ENCODE assay signal across 12 cellular contexts in genomic region chr14:33165144-33165925, GRCh38.
DNase-seq lines count a peak whose midpoint lies in the region; FAIRE-seq and TF ChIP-seq lines count a peak whose summit lies in the region.
"Had no signal": no experiment of that assay in that cellular context is flagged by ENCODE, and none has a peak within 500 bp of the region (broad histone marks: within the 10 kb centered on the region; RNA-seq: fewer than 3 reads in every experiment).

No MANE protein-coding gene starts in this region.

- no peaks in the 10 kb centered on the region for H3K4me1 Mint-ChIP-seq in endothelial cell (ENCODE audit: unreplicated experiment)

- H3K79me2 ChIP-seq in hepatocyte: no peaks in the 10 kb centered on the region

- no peak overlapping the region for H3K4me3 ChIP-seq in hepatocyte

- no peaks in the 10 kb centered on the region for H3K27me3 ChIP-seq in hepatocyte

- no peak overlapping the region for H3K4me2 ChIP-seq in hepatocyte

- FAIRE-seq in GM12891 (lab: Jason Lieb, UNC): no peak

- H3K27me3 Mint-ChIP-seq in endothelial cell (ENCODE audit: unreplicated experiment): no peaks in the 10 kb centered on the region

- H3K4me3 Mint-ChIP-seq in endothelial cell (ENCODE audit: unreplicated experiment): no peak overlapping the region

- TF ChIP-seq CTCF in hepatocyte (IDR thresholded peaks at IDR 0.05; ENCODE audit: poor library complexity) (no peak), endothelial cell (IDR thresholded peaks at IDR 0.05; ENCODE audit: unreplicated experiment) (no peak)

- DNase-seq in SKM-1 treated with dmso at 0.1 percent for 144 hours (lab: John Stamatoyannopoulos, UW; ENCODE audit: unreplicated experiment): peak; percentile 36
- DNase-seq in SKM-1 (lab: John Stamatoyannopoulos, UW; ENCODE audit: unreplicated experiment): no peak
- DNase-seq in T1000 (lab: John Stamatoyannopoulos, UW): peak; percentile 1
- DNase-seq in hepatocyte (ENCODE audit: low spot score): peak; percentile 5
- no peak for DNase-seq in substantia nigra (lab: John Stamatoyannopoulos, UW)
- DNase-seq in endothelial cell (ENCODE audit: low spot score): no peak
- DNase-seq in RKO (ENCODE audit: low spot score): no peak
- DNase-seq in GM12891 (ENCODE audit: insufficient read length, low spot score): no peak
- DNase-seq: activated naive CD4-positive, alpha-beta T cell treated with Interleukin-2 at 50 U/mL for 16 hours; DND-41; effector CD4-positive, alpha-beta T cell; NCI-H2171 had no signal

- no peak overlapping the region for H2AFZ ChIP-seq in hepatocyte

- H3K9me2 ChIP-seq in hepatocyte (replicated peaks; ENCODE audit: insufficient read depth): no peaks in the 10 kb centered on the region

- no peaks in the 10 kb centered on the region for H3K9me3 ChIP-seq in hepatocyte (ENCODE audit: low read depth)

- no peaks in the 10 kb centered on the region for H3K36me3 ChIP-seq in hepatocyte (replicated peaks; ENCODE audit: insufficient read depth, low read depth)

- no peaks in the 10 kb centered on the region for H4K20me1 ChIP-seq in hepatocyte (ENCODE audit: insufficient read depth, poor library complexity, severe bottlenecking)

- no peak overlapping the region for H3K27ac ChIP-seq in hepatocyte
- peak overlapping the region; percentile 40 for H3K27ac ChIP-seq in substantia nigra (ENCODE audit: low read depth, low read length, poor library complexity, severe bottlenecking)

- H3K27ac Mint-ChIP-seq in endothelial cell (ENCODE audit: unreplicated experiment): no peak overlapping the region

- no peaks in the 10 kb centered on the region for H3K4me1 ChIP-seq in hepatocyte (ENCODE audit: insufficient read depth)

- WGBS in hepatocyte (ENCODE audit: low lambda C conversion rate, missing lambda C conversion rate): 49% methylated on average over 8 of the region's 8 CpGs

- H3K36me3 Mint-ChIP-seq in endothelial cell (ENCODE audit: low read depth, unreplicated experiment): no peaks in the 10 kb centered on the region

- no peaks in the 10 kb centered on the region for H3K9me3 Mint-ChIP-seq in endothelial cell (ENCODE audit: unreplicated experiment)

- TF ChIP-seq POLR2A in GM12891 (IDR thresholded peaks at IDR 0.05; ENCODE audit: low read depth, low read length): no peak

TF ChIP-seq in GM12891, 5 proteins besides CTCF, POLR2A, EP300 and RAD21:
- no peak for TF ChIP-seq TAF1 (IDR thresholded peaks at IDR 0.05; ENCODE audit: low read depth, low read length)

Comparison
In these comparisons a context has a peak if more than half of its experiments do, and no peak if none do; other contexts are left out.
1. DNase-seq: peak in SKM-1 treated with dmso at 0.1 percent for 144 hours (single experiment), T1000 (single experiment) and hepatocyte (single experiment); none in SKM-1 (single experiment), substantia nigra (0 of 49), endothelial cell (single experiment), RKO (single experiment) and GM12891 (single experiment).